ENCODE assay signal across 1 cellular context in the genomic region with DNA sequence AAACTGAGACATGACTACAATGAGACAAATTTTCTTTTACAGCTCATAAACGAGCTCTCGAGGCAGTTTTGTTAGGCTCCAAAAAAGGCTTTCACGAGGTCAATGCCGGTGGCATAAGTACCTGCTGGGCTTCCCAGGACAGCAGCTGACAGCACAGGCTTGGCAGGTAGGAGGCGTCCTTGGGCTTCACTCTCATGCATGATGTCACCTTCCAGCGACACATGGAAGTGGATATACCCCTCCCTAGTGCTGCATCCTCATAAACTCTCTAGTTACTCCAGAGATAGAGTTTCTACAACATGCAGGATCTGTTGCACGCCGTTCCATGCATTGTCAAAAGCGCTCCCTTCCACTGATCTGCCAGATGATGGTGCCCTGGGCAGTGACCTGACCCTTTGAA.
TF ChIP-seq lines count a peak whose summit lies in the region.

No MANE protein-coding gene starts in this region.

TF ChIP-seq in HepG2, 621 proteins besides CTCF, POLR2A, EP300 and RAD21:
- TF ChIP-seq SNAI1 (CRISPR knock-in tag; IDR thresholded peaks at IDR 0.05; ENCODE audit: borderline replicate concordance), result no peak
- no peak for TF ChIP-seq MBD4 (IDR thresholded peaks at IDR 0.05; ENCODE audit: borderline replicate concordance, low read length)
- no peak for TF ChIP-seq ZNF124 (CRISPR knock-in tag; IDR thresholded peaks at IDR 0.05)
- TF ChIP-seq FIP1L1 (IDR thresholded peaks at IDR 0.05; ENCODE audit: borderline replicate concordance, insufficient read depth, low read depth, low read length), result no peak
- TF ChIP-seq GLI4 (CRISPR knock-in tag; IDR thresholded peaks at IDR 0.05; ENCODE audit: borderline replicate concordance), result no peak
- TF ChIP-seq ZIK1 (CRISPR knock-in tag; IDR thresholded peaks at IDR 0.05; ENCODE audit: borderline replicate concordance, low read depth), result no peak
- TF ChIP-seq SP5 (CRISPR knock-in tag; IDR thresholded peaks at IDR 0.05; ENCODE audit: borderline replicate concordance, low read depth), result no peak
- no peak for TF ChIP-seq HDAC1 (CRISPR knock-in tag; IDR thresholded peaks at IDR 0.05)
- TF ChIP-seq ZNF616 (CRISPR knock-in tag; IDR thresholded peaks at IDR 0.05; ENCODE audit: low read depth), result no peak
- TF ChIP-seq TBX3 (IDR thresholded peaks at IDR 0.05; ENCODE audit: borderline replicate concordance), result no peak
